Comparison of ENCODE assay signal across 7 cellular contexts in the genomic region with DNA sequence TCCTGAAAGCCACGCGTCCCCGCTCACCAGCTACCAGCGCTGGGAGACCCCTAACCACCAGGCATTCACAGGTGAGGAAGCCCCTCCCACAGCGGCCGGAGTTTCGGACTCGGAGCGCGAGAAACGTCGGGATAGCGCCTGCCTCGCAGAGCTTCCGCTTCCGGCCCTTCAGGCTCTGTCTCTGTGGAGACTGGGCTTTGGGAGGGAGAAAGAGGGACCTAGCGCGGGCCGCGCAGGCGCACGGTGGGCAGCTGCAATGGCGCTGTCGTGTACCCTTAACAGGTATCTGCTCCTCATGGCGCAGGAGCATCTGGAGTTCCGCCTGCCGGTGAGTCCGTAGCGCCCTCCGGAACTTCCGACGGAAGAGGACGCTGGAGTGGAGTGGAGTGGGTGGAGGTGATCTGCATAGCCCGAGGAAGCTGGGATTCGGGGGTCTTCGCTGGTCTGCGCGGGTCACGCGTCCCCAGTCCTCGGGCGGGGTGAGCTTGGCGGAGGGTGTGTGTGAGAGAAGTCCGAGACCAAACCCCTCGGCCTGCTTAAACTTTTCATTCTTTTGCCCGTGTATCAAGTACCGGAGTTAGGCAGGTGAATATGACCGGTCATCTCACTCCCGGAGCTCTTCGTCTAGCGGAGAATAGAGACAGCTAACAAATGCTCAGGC. TPM values are rescaled to one million over a fixed set of nuclear protein-coding genes. Genes with fewer than 3 reads are reported as not detected.
DNase-seq lines count a peak whose midpoint lies in the region; ATAC-seq, FAIRE-seq and TF ChIP-seq lines count a peak whose summit lies in the region.

Gene TRMT11 (plus strand): TSS at position 246 of the 661 bp plus-strand sequence. CDS start 11 bp downstream, at position 257.

- peak within 1 kb of the TSS; percentile 94 for H3K4me3 ChIP-seq in astrocyte of the spinal cord (ENCODE audit: low read depth, low read length)

- FAIRE-seq in GM18507 (lab: Jason Lieb, UNC): peak; percentile 89

- in situ Hi-C loops in astrocyte of the spinal cord (cut with HindIII; ENCODE audit: low sequenced_read_pairs): no loop called here

- no peak for TF ChIP-seq CTCF in astrocyte of the spinal cord (IDR thresholded peaks at IDR 0.05; ENCODE audit: low read depth, low read length)

- peak; percentile 98 for ATAC-seq in HG02943 (IDR thresholded peaks at IDR 0.05; ENCODE audit: low read depth, unreplicated experiment)
- peak; percentile 98 for ATAC-seq in sciatic nerve

- intact Hi-C loops in sciatic nerve (cut with DNase I): no loop called here

- DNase-seq in GM18507 (ENCODE audit: extremely low spot score, insufficient read length, low read depth): peak; percentile 86
- DNase-seq in NCI-H187 (lab: John Stamatoyannopoulos, UW): peak; percentile 70 to 90
- peak; percentile 72 for DNase-seq in T-helper 9 cell
- peak; percentile 87 for DNase-seq in astrocyte of the spinal cord (ENCODE audit: low read depth, low spot score)
- peak; percentile 90 for DNase-seq in iPS DF 19.7 (ENCODE audit: low read depth, low spot score)
- DNase-seq in sciatic nerve (ENCODE audit: low spot score): peak; percentile 91

RNA-seq across cellular contexts. Expression of gene TRMT11, which starts in this region (rescaled TPM):
- total RNA-seq in sciatic nerve: 29.2 TPM

Comparison
In these comparisons a context has a peak if more than half of its experiments do, and no peak if none do; other contexts are left out.
1. Peak in every context shown above with its lines: DNase-seq, ATAC-seq and H3K4me3 ChIP-seq.